In genomic region chr3:58022490-58022889, GRCh38 we compare ENCODE assay signal across 14 cellular contexts. TPM values are rescaled to one million over a fixed set of nuclear protein-coding genes. Genes with fewer than 3 reads are reported as not detected.
DNase-seq lines count a peak whose midpoint lies in the region; ATAC-seq and TF ChIP-seq lines count a peak whose summit lies in the region.
"Had no signal": no experiment of that assay in that cellular context is flagged by ENCODE, and none has a peak within 500 bp of the region (broad histone marks: within the 10 kb centered on the region; RNA-seq: fewer than 3 reads in every experiment).

No MANE protein-coding gene starts in this region.

- 39 to 53% methylated on average over 2 to 3 of the region's 3 CpGs for WGBS in esophagus squamous epithelium, 2 donors
- WGBS in right cardiac atrium: 97% methylated on average over 3 of the region's 3 CpGs

- no peak overlapping the region for H3K4me3 ChIP-seq in esophagus squamous epithelium
- H3K4me3 ChIP-seq in right cardiac atrium (ENCODE audit: low read length): no peak overlapping the region
- H3K4me3 ChIP-seq: adrenal gland had no signal

- intact Hi-C loops in esophagus squamous epithelium (cut with DNase I): no loop called here
- intact Hi-C loops in right cardiac atrium (cut with DNase I): no loop called here

- H3K27ac ChIP-seq in esophagus squamous epithelium: peak overlapping the region in 3 of 4 donors; percentile 78 to 87 (median 80)
- H3K27ac ChIP-seq in right cardiac atrium (ENCODE audit: low read length): no peak overlapping the region

- TF ChIP-seq POLR2A in esophagus squamous epithelium (IDR thresholded peaks at IDR 0.05): no peak

- peak; percentile 77 for ATAC-seq in stimulated activated effector memory CD8-positive, alpha-beta T cell treated with anti-CD3 and anti-CD28 coated beads, Interleukin-12 subunit alpha, Interleukin-12 subunit beta, amount 100 ng/mL, for 72 hours
- ATAC-seq in right cardiac atrium: no peak

- H3K27me3 ChIP-seq in esophagus squamous epithelium (no peaks in the 10 kb centered on the region), right cardiac atrium (ENCODE audit: control insufficient read depth, insufficient read depth) (no peaks in the 10 kb centered on the region)
- H3K27me3 ChIP-seq: adrenal gland had no signal

- no peak overlapping the region for H3K4me3 Mint-ChIP-seq in activated T-cell treated with anti-CD3 and anti-CD28 coated beads, Interleukin-2, amount 50 U/mL, for 24 hours
- peak overlapping the region; percentile 46 for H3K4me3 Mint-ChIP-seq in T-helper 2 cell treated with Interferon-gamma antibody and Interleukin-4, amounts not matched to agents 5 μg/mL and 100 μg/mL, for 36 hours
- H3K4me3 Mint-ChIP-seq in stimulated activated effector memory CD8-positive, alpha-beta T cell treated with anti-CD3 and anti-CD28 coated beads, Interleukin-12 subunit alpha, Interleukin-12 subunit beta, amount 100 ng/mL, for 72 hours: no peak overlapping the region

- H3K27me3 Mint-ChIP-seq in activated T-cell treated with anti-CD3 and anti-CD28 coated beads, Interleukin-2, amount 50 U/mL, for 24 hours: no peaks in the 10 kb centered on the region
- no peaks in the 10 kb centered on the region for H3K27me3 Mint-ChIP-seq in T-helper 2 cell treated with Interferon-gamma antibody and Interleukin-4, amounts not matched to agents 5 μg/mL and 100 μg/mL, for 36 hours (ENCODE audit: low read depth)
- H3K27me3 Mint-ChIP-seq: CD8-positive, alpha-beta memory T cell had no signal

- peak overlapping the region; percentile 38 for H3K27ac Mint-ChIP-seq in activated T-cell treated with anti-CD3 and anti-CD28 coated beads, Interleukin-2, amount 50 U/mL, for 24 hours
- peak overlapping the region; percentile 74 for H3K27ac Mint-ChIP-seq in T-helper 2 cell treated with Interferon-gamma antibody and Interleukin-4, amounts not matched to agents 5 μg/mL and 100 μg/mL, for 36 hours
- peak overlapping the region; percentile 58 for H3K27ac Mint-ChIP-seq in stimulated activated effector memory CD8-positive, alpha-beta T cell treated with anti-CD3 and anti-CD28 coated beads, Interleukin-12 subunit alpha, Interleukin-12 subunit beta, amount 100 ng/mL, for 72 hours

- H3K4me1 Mint-ChIP-seq in activated T-cell treated with anti-CD3 and anti-CD28 coated beads, Interleukin-2, amount 50 U/mL, for 24 hours (ENCODE audit: low read depth): peaks cover 66% of the 10 kb centered on the region
- H3K4me1 Mint-ChIP-seq in T-helper 2 cell treated with Interferon-gamma antibody and Interleukin-4, amounts not matched to agents 5 μg/mL and 100 μg/mL, for 36 hours (ENCODE audit: low read depth): peaks cover 58% of the 10 kb centered on the region
- peaks cover 23% of the 10 kb centered on the region for H3K4me1 Mint-ChIP-seq in stimulated activated effector memory CD8-positive, alpha-beta T cell treated with anti-CD3 and anti-CD28 coated beads, Interleukin-12 subunit alpha, Interleukin-12 subunit beta, amount 100 ng/mL, for 72 hours

- no peak for DNase-seq in activated T-cell treated with anti-CD3 and anti-CD28 coated beads, Interleukin-2, amount 50 U/mL, for 24 hours
- DNase-seq in activated T-cell treated with anti-CD3 and anti-CD28 coated beads, Interleukin-2, amount 50 U/mL, for 1 hour: no peak
- DNase-seq in T-helper 2 cell treated with Interferon-gamma antibody and Interleukin-4, amounts not matched to agents 5 μg/mL and 100 μg/mL, for 36 hours (ENCODE audit: low spot score): no peak
- DNase-seq in esophagus squamous epithelium (lab: John Stamatoyannopoulos, UW): no peak
- DNase-seq in stimulated activated effector memory CD8-positive, alpha-beta T cell treated with anti-CD3 and anti-CD28 coated beads, Interleukin-12 subunit alpha, Interleukin-12 subunit beta, amount 100 ng/mL, for 72 hours (ENCODE audit: low spot score in 2 of 2): no peak
- no peak for DNase-seq in right cardiac atrium
- DNase-seq in NOMO-1 treated with DMSO at 0.1 percent for 48 hours (lab: John Stamatoyannopoulos, UW; ENCODE audit: unreplicated experiment): no peak
- no peak for DNase-seq in SIG-M5 (lab: John Stamatoyannopoulos, UW)
- DNase-seq: ACHN; adrenal gland; CD8-positive, alpha-beta memory T cell; KBM-7; NCI-H1105; SK-N-SH had no signal

- H3K36me3 ChIP-seq in esophagus squamous epithelium: no peaks in the 10 kb centered on the region
- H3K36me3 ChIP-seq: adrenal gland had no signal

- H3K9me3 ChIP-seq in esophagus squamous epithelium: no peaks in the 10 kb centered on the region
- no peaks in the 10 kb centered on the region for H3K9me3 ChIP-seq in right cardiac atrium (ENCODE audit: control insufficient read depth, low read length)
- H3K9me3 ChIP-seq: adrenal gland, SK-N-SH had no signal

- TF ChIP-seq CTCF in esophagus squamous epithelium (IDR thresholded peaks at IDR 0.05): no peak

- no peaks in the 10 kb centered on the region for H3K9me3 Mint-ChIP-seq in activated T-cell treated with anti-CD3 and anti-CD28 coated beads, Interleukin-2, amount 50 U/mL, for 24 hours
- H3K9me3 Mint-ChIP-seq in T-helper 2 cell treated with Interferon-gamma antibody and Interleukin-4, amounts not matched to agents 5 μg/mL and 100 μg/mL, for 36 hours: no peaks in the 10 kb centered on the region
- no peaks in the 10 kb centered on the region for H3K9me3 Mint-ChIP-seq in stimulated activated effector memory CD8-positive, alpha-beta T cell treated with anti-CD3 and anti-CD28 coated beads, Interleukin-12 subunit alpha, Interleukin-12 subunit beta, amount 100 ng/mL, for 72 hours
- H3K9me3 Mint-ChIP-seq: CD8-positive, alpha-beta memory T cell had no signal

- H3K4me1 ChIP-seq in esophagus squamous epithelium (peaks cover 32 to 97% (median 69%) of the 10 kb centered on the region in 3 donors), right cardiac atrium (ENCODE audit: control insufficient read depth, insufficient read depth, low read length) (peaks cover 11% of the 10 kb centered on the region)

- H3K36me3 Mint-ChIP-seq in activated T-cell treated with anti-CD3 and anti-CD28 coated beads, Interleukin-2, amount 50 U/mL, for 24 hours (ENCODE audit: low read depth): no peaks in the 10 kb centered on the region
- peaks cover 3% of the 10 kb centered on the region for H3K36me3 Mint-ChIP-seq in T-helper 2 cell treated with Interferon-gamma antibody and Interleukin-4, amounts not matched to agents 5 μg/mL and 100 μg/mL, for 36 hours (ENCODE audit: low read depth)
- no peaks in the 10 kb centered on the region for H3K36me3 Mint-ChIP-seq in stimulated activated effector memory CD8-positive, alpha-beta T cell treated with anti-CD3 and anti-CD28 coated beads, Interleukin-12 subunit alpha, Interleukin-12 subunit beta, amount 100 ng/mL, for 72 hours

RNA-seq across cellular contexts. Expression of gene FLNB, which starts 14.3 kb away (rescaled TPM):
- total RNA-seq in esophagus squamous epithelium (10 to 100 TPM; 65.4 to 77.0 (median 71.5) TPM), right cardiac atrium (10 to 100 TPM; 22.9 to 44.9 (median 29.0) TPM)
- 36.9 TPM for polyA plus RNA-seq in right cardiac atrium
